In genomic region chr22:19287076-19287724, GRCh38 we compare ENCODE assay signal across 1 cellular context.
TF ChIP-seq lines count a peak whose summit lies in the region.

No MANE protein-coding gene starts in this region.

TF ChIP-seq in K562, 482 proteins besides CTCF, POLR2A, EP300 and RAD21 (continued from another document):
- TF ChIP-seq, protein P1, sequence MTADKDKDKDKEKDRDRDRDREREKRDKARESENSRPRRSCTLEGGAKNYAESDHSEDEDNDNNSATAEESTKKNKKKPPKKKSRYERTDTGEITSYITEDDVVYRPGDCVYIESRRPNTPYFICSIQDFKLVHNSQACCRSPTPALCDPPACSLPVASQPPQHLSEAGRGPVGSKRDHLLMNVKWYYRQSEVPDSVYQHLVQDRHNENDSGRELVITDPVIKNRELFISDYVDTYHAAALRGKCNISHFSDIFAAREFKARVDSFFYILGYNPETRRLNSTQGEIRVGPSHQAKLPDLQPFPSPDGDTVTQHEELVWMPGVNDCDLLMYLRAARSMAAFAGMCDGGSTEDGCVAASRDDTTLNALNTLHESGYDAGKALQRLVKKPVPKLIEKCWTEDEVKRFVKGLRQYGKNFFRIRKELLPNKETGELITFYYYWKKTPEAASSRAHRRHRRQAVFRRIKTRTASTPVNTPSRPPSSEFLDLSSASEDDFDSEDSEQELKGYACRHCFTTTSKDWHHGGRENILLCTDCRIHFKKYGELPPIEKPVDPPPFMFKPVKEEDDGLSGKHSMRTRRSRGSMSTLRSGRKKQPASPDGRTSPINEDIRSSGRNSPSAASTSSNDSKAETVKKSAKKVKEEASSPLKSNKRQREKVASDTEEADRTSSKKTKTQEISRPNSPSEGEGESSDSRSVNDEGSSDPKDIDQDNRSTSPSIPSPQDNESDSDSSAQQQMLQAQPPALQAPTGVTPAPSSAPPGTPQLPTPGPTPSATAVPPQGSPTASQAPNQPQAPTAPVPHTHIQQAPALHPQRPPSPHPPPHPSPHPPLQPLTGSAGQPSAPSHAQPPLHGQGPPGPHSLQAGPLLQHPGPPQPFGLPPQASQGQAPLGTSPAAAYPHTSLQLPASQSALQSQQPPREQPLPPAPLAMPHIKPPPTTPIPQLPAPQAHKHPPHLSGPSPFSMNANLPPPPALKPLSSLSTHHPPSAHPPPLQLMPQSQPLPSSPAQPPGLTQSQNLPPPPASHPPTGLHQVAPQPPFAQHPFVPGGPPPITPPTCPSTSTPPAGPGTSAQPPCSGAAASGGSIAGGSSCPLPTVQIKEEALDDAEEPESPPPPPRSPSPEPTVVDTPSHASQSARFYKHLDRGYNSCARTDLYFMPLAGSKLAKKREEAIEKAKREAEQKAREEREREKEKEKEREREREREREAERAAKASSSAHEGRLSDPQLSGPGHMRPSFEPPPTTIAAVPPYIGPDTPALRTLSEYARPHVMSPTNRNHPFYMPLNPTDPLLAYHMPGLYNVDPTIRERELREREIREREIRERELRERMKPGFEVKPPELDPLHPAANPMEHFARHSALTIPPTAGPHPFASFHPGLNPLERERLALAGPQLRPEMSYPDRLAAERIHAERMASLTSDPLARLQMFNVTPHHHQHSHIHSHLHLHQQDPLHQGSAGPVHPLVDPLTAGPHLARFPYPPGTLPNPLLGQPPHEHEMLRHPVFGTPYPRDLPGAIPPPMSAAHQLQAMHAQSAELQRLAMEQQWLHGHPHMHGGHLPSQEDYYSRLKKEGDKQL (CRISPR knock-in tag; IDR thresholded peaks at IDR 0.05; ENCODE audit: borderline replicate concordance) = no peak
- TF ChIP-seq HNRNPL (IDR thresholded peaks at IDR 0.05; ENCODE audit: low read depth, low read length) = no peak
- TF ChIP-seq ZNF639 (CRISPR knock-in tag; conservative IDR thresholded peaks at IDR 0.05 in 1 of 2, IDR thresholded peaks at IDR 0.05 in 1 of 2) = no peak
- TF ChIP-seq, protein P2, sequence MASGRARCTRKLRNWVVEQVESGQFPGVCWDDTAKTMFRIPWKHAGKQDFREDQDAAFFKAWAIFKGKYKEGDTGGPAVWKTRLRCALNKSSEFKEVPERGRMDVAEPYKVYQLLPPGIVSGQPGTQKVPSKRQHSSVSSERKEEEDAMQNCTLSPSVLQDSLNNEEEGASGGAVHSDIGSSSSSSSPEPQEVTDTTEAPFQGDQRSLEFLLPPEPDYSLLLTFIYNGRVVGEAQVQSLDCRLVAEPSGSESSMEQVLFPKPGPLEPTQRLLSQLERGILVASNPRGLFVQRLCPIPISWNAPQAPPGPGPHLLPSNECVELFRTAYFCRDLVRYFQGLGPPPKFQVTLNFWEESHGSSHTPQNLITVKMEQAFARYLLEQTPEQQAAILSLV (tag; IDR thresholded peaks at IDR 0.05) = no peak
